11 cellular contexts compared by ENCODE assay signal in the genomic region with DNA sequence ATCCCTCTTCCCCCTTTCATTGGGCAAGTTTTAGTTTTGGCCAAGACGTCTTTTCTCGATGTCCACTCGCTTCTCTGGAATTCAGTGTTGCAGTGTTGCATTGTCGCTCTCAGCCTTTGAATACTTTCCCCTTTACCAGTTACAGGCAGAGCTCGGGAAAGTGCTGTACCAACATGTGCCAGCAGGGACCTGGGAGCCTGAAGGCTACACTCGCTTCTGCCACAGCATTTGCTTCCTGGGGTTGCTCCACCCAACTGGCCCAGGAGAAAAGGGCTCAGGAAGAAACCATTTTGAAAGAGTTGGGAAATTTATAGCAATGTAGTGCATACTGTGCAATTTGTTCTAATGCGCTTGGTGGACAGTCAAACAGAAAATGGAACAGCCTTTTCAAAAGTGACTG.
A peak's percentile ranks its signal among the peaks of the same experiment; 100 is the strongest.
DNase-seq lines count a peak whose midpoint lies in the region; ATAC-seq, FAIRE-seq and TF ChIP-seq lines count a peak whose summit lies in the region.
"Had no signal": no experiment of that assay in that cellular context is flagged by ENCODE, and none has a peak within 500 bp of the region (broad histone marks: within the 10 kb centered on the region; RNA-seq: fewer than 3 reads in every experiment).

No MANE protein-coding gene starts in this region.

- H3K9me3 ChIP-seq in A549 (no peaks in the 10 kb centered on the region), testis (no peaks in the 10 kb centered on the region)

- no peak overlapping the region for H3K4me3 Mint-ChIP-seq in activated naive CD8-positive, alpha-beta T cell treated with anti-CD3 and anti-CD28 coated beads for 36 hours
- H3K4me3 Mint-ChIP-seq: natural killer cell treated with Interleukin-12 subunit alpha and Interleukin-12 subunit beta and Interleukin-15 and Interleukin-18, amount 100 ng/mL, for 72 hours had no signal

- H3K36me3 ChIP-seq in GM06990 (ENCODE audit: control insufficient read depth, insufficient read depth, low read length) (no peaks in the 10 kb centered on the region), testis (ENCODE audit: low read depth, missing control alignments) (no peaks in the 10 kb centered on the region)

- peaks cover 13% of the 10 kb centered on the region for H3K27me3 Mint-ChIP-seq in activated naive CD8-positive, alpha-beta T cell treated with anti-CD3 and anti-CD28 coated beads for 36 hours

- TF ChIP-seq CTCF in A549 (IDR thresholded peaks at IDR 0.05) (no peak), GM06990 (IDR thresholded peaks at IDR 0.05; ENCODE audit: insufficient read depth, low read length, poor library complexity, severe bottlenecking) (peak; percentile 17), NB4 (IDR thresholded peaks at IDR 0.05; ENCODE audit: low read depth, low read length) (peak; percentile 29), testis (IDR thresholded peaks at IDR 0.05) (no peak)

- TF ChIP-seq EP300 in A549 (IDR thresholded peaks at IDR 0.05): no peak

- no peaks in the 10 kb centered on the region; the same call in 1 of the 2 replicates for H3K27me3 ChIP-seq in GM06990 (replicated peaks; ENCODE audit: control insufficient read depth, insufficient read depth, low read length)
- no peaks in the 10 kb centered on the region for H3K27me3 ChIP-seq in testis

- no peak overlapping the region for H3K27ac Mint-ChIP-seq in activated naive CD8-positive, alpha-beta T cell treated with anti-CD3 and anti-CD28 coated beads for 36 hours
- H3K27ac Mint-ChIP-seq: natural killer cell treated with Interleukin-12 subunit alpha and Interleukin-12 subunit beta and Interleukin-15 and Interleukin-18, amount 100 ng/mL, for 72 hours had no signal

- H3K27ac ChIP-seq in A549: no peak overlapping the region
- no peak overlapping the region for H3K27ac ChIP-seq in testis

- FAIRE-seq in A549 (lab: Jason Lieb, UNC): no peak

- ATAC-seq in A549 (peak; percentile 97 to 100), HG02623 (IDR thresholded peaks at IDR 0.05; ENCODE audit: unreplicated experiment) (no peak)
- ATAC-seq: natural killer cell treated with Interleukin-12 subunit alpha and Interleukin-12 subunit beta and Interleukin-15 and Interleukin-18, amount 100 ng/mL, for 72 hours had no signal

- no peak overlapping the region for H3K4me3 ChIP-seq in A549
- no peak overlapping the region for H3K4me3 ChIP-seq in GM06990 (replicated peaks; ENCODE audit: low read depth, low read length)
- no peak overlapping the region for H3K4me3 ChIP-seq in NB4 (ENCODE audit: low read depth, low read length)
- no peak overlapping the region for H3K4me3 ChIP-seq in testis

- intact Hi-C loops in testis (cut with DNase I; ENCODE audit: low total_unique reads): no loop called here

- DNase-seq in A549 (ENCODE audit: low read depth in 1 of 2, low spot score in 1 of 2) (peak; percentile 53 to 62), GM06990 (ENCODE audit: extremely low read depth, insufficient read length) (no peak), NB4 (ENCODE audit: low read depth) (peak; percentile 57), ecto neural progenitor cell (ENCODE audit: low spot score) (peak; percentile 57), testis (no peak)
- no peak for DNase-seq in activated naive CD8-positive, alpha-beta T cell treated with anti-CD3 and anti-CD28 coated beads for 36 hours
- DNase-seq in stimulated activated CD4-positive, alpha-beta T cell treated with anti-CD3 and anti-CD28 coated beads, Interleukin-2, amount 100 ng/mL, for 24 hours: no peak
- DNase-seq: activated naive CD4-positive, alpha-beta T cell; stimulated activated CD4-positive, alpha-beta T cell treated with anti-CD3 and anti-CD28 coated beads, Interleukin-4, amount 100 ng/mL, for 24 hours had no signal

- 0 out of 5 replicates have a peak, but pooled peaks of 1 of the 2 experiments have one; percentile 4 for TF ChIP-seq RAD21 in A549 (conservative IDR thresholded peaks at IDR 0.05 in 1 of 2, IDR thresholded peaks at IDR 0.05 in 1 of 2)

- POLR2A ChIA-PET in A549 (lab: Yijun Ruan, JAX): no interaction called here

- CTCF ChIA-PET in A549 (lab: Yijun Ruan, JAX): interaction anchor here (0.7 to 1.8 kb wide), 9 partner anchors 9 to 1703 kb away, joined by 3 to 9 read pairs (median 3); no protein-coding TSS in a partner anchor

- no peak for TF ChIP-seq POLR2A in A549 (IDR thresholded peaks at IDR 0.05; ENCODE audit: low read length)
- TF ChIP-seq POLR2A in NB4 (IDR thresholded peaks at IDR 0.05; ENCODE audit: extremely low read depth, insufficient read length): no peak
- no peak for TF ChIP-seq POLR2A in testis (IDR thresholded peaks at IDR 0.05)

- H3K4me2 ChIP-seq in A549: 0 out of 3 replicates have a peak overlapping the region, but pooled peaks have one; percentile 41

- H3K4me1 ChIP-seq in A549 (no peaks in the 10 kb centered on the region), testis (no peaks in the 10 kb centered on the region)

- 16% methylated on average over 7 of the region's 7 CpGs for WGBS in A549 (ENCODE audit: missing lambda C conversion rate)
- WGBS in testis, 2 donors: 57 to 64% methylated on average over 7 of the region's 7 CpGs

- no peaks in the 10 kb centered on the region for H3K36me3 Mint-ChIP-seq in activated naive CD8-positive, alpha-beta T cell treated with anti-CD3 and anti-CD28 coated beads for 36 hours
- H3K36me3 Mint-ChIP-seq: natural killer cell treated with Interleukin-12 subunit alpha and Interleukin-12 subunit beta and Interleukin-15 and Interleukin-18, amount 100 ng/mL, for 72 hours had no signal

- no peaks in the 10 kb centered on the region for H3K9me3 Mint-ChIP-seq in activated naive CD8-positive, alpha-beta T cell treated with anti-CD3 and anti-CD28 coated beads for 36 hours
- H3K9me3 Mint-ChIP-seq: natural killer cell treated with Interleukin-12 subunit alpha and Interleukin-12 subunit beta and Interleukin-15 and Interleukin-18, amount 100 ng/mL, for 72 hours had no signal

- peaks cover 2% of the 10 kb centered on the region for H3K4me1 Mint-ChIP-seq in activated naive CD8-positive, alpha-beta T cell treated with anti-CD3 and anti-CD28 coated beads for 36 hours

TF ChIP-seq in A549, 52 proteins besides CTCF, POLR2A, EP300 and RAD21:
- TF ChIP-seq, protein P1, sequence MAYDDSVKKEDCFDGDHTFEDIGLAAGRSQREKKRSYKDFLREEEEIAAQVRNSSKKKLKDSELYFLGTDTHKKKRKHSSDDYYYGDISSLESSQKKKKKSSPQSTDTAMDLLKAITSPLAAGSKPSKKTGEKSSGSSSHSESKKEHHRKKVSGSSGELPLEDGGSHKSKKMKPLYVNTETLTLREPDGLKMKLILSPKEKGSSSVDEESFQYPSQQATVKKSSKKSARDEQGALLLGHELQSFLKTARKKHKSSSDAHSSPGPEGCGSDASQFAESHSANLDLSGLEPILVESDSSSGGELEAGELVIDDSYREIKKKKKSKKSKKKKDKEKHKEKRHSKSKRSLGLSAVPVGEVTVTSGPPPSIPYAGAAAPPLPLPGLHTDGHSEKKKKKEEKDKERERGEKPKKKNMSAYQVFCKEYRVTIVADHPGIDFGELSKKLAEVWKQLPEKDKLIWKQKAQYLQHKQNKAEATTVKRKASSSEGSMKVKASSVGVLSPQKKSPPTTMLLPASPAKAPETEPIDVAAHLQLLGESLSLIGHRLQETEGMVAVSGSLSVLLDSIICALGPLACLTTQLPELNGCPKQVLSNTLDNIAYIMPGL (CRISPR knock-in tag; IDR thresholded peaks at IDR 0.05; ENCODE audit: borderline replicate concordance): no peak
- TF ChIP-seq CBX8 (IDR thresholded peaks at IDR 0.05): no peak

Comparison
In these comparisons a context has a peak if more than half of its experiments do, and no peak if none do; other contexts are left out.
1. DNase-seq: peak in A549 (2 of 2), NB4 (single experiment) and ecto neural progenitor cell (single experiment); none in GM06990 (single experiment), activated naive CD8-positive, alpha-beta T cell treated with anti-CD3 and anti-CD28 coated beads for 36 hours (single experiment), testis (single experiment) and stimulated activated CD4-positive, alpha-beta T cell treated with anti-CD3 and anti-CD28 coated beads, Interleukin-2, amount 100 ng/mL, for 24 hours (0 of 2).
2. CTCF ChIP-seq: peak in GM06990 (single experiment) and NB4 (single experiment); none in A549 (single experiment) and testis (0 of 3).